26 cellular contexts compared by ENCODE assay signal in genomic region chr14:50929506-50929905, GRCh38. TPM values are rescaled to one million over a fixed set of nuclear protein-coding genes. Genes with fewer than 3 reads are reported as not detected.
"Had no signal": no experiment of that assay in that cellular context is flagged by ENCODE, and none has a peak within 500 bp of the region (broad histone marks: within the 10 kb centered on the region; RNA-seq: fewer than 3 reads in every experiment).

No MANE protein-coding gene starts in this region.

- H3K9me3 ChIP-seq: gastroesophageal sphincter, heart right ventricle, left lung, prostate gland, sigmoid colon, spleen, thoracic aorta, tibial nerve, upper lobe of left lung had no signal

- H3K4me1 ChIP-seq: gastroesophageal sphincter, prostate gland, sigmoid colon, tibial nerve had no signal

- H3K4me3 ChIP-seq: gastroesophageal sphincter, heart right ventricle, left lung, prostate gland, sigmoid colon, skin epidermis, spleen, thoracic aorta, tibial nerve, upper lobe of left lung had no signal

- H3K27me3 ChIP-seq: gastroesophageal sphincter, heart right ventricle, left lung, sigmoid colon, spleen, tibial nerve, upper lobe of left lung had no signal

- H3K27ac ChIP-seq: epithelial cell of prostate, gastroesophageal sphincter, prostate gland, sigmoid colon, thoracic aorta had no signal

- H3K36me3 ChIP-seq: prostate gland had no signal

- DNase-seq: effector CD8-positive, alpha-beta T cell; endodermal cell; foreskin fibroblast; glutamatergic neuron; heart right ventricle; hippocampal formation; left cardiac atrium; left lung; mammary epithelial cell; mesendoderm; naive B cell; right cardiac atrium; sigmoid colon; spleen; stimulated activated CD4-positive, alpha-beta T cell treated with anti-CD3 and anti-CD28 coated beads, Interleukin-4, amount 100 ng/mL, for 4 hours; stimulated activated naive CD8-positive, alpha-beta T cell treated with anti-CD3 and anti-CD28 coated beads, Interleukin-15, Interleukin-2, amounts not matched to agents 100 U/mL and 50 U/mL, for 24 hours; upper lobe of left lung had no signal

RNA-seq across cellular contexts. Expression of gene ABHD12B, which starts 57.7 kb away (rescaled TPM):
- total RNA-seq: gastroesophageal sphincter, heart right ventricle, kidney epithelial cell, left lung, mammary epithelial cell, osteoblast, prostate gland, renal cortical epithelial cell, right cardiac atrium, sigmoid colon, spleen, thoracic aorta, tibial nerve had no signal
- polyA plus RNA-seq: heart right ventricle, mammary epithelial cell, right cardiac atrium, spleen had no signal
